Comparison of ENCODE assay signal across 8 cellular contexts in genomic region chr21:33324311-33325221, GRCh38. TPM values are rescaled to one million over a fixed set of nuclear protein-coding genes. Genes with fewer than 3 reads are reported as not detected.
DNase-seq lines count a peak whose midpoint lies in the region; ATAC-seq and TF ChIP-seq lines count a peak whose summit lies in the region.

IFNAR1 (plus strand) TSS chr21:33324970; CDS start chr21:33325056, 86 bp downstream.

- H3K9ac ChIP-seq in SK-N-SH, result peak within 1 kb of the TSS; percentile 92

- peaks cover 3 to 12% of the 10 kb centered on the region in 2 experiments; a peak in 1 of 4 replicates for H3K4me1 ChIP-seq in SK-N-SH (ENCODE audit: control insufficient read depth in 1 of 2, insufficient read depth in 2 of 2, low read depth in 1 of 2, low read length in 1 of 2)
- peaks cover 19% of the 10 kb centered on the region for H3K4me1 ChIP-seq in thymus (ENCODE audit: control insufficient read depth, insufficient read depth, low read length)

- H3K36me3 ChIP-seq in SK-N-SH (replicated peaks in 1 of 2; ENCODE audit: control insufficient read depth in 1 of 2, insufficient read depth in 2 of 2, low read length in 1 of 2) (no peaks in the 10 kb centered on the region), thymus (ENCODE audit: control insufficient read depth, insufficient read depth) (no peaks in the 10 kb centered on the region)

- 2% methylated on average over 47 of the region's 85 CpGs for WGBS in SK-N-SH (ENCODE audit: low lambda C conversion rate)
- WGBS in thymus, result under 1% methylated on average over 85 of the region's 85 CpGs

- H3K9me3 Mint-ChIP-seq in activated naive CD4-positive, alpha-beta T cell treated with anti-CD3 and anti-CD28 coated beads, Interleukin-2, amount 50 U/mL, for 72 hours, result no peaks in the 10 kb centered on the region
- no peaks in the 10 kb centered on the region for H3K9me3 Mint-ChIP-seq in glutamatergic neuron (ENCODE audit: unreplicated experiment)
- no peaks in the 10 kb centered on the region for H3K9me3 Mint-ChIP-seq in osteocyte (ENCODE audit: unreplicated experiment)

- TF ChIP-seq CTCF in GM10248 (IDR thresholded peaks at IDR 0.05; ENCODE audit: control extremely low read depth, extremely low read depth, low read depth, missing control alignments) (no peak), SK-N-SH (IDR thresholded peaks at IDR 0.05) (peak; percentile 14; the same call in 1 of the 2 replicates), glutamatergic neuron (IDR thresholded peaks at IDR 0.05; ENCODE audit: partially characterized antibody, unreplicated experiment) (no peak), osteocyte (IDR thresholded peaks at IDR 0.05) (no peak)

- H3K9me3 ChIP-seq in SK-N-SH (no peaks in the 10 kb centered on the region), thymus (ENCODE audit: control insufficient read depth) (no peaks in the 10 kb centered on the region)

- H4K20me1 ChIP-seq in SK-N-SH (ENCODE audit: insufficient read depth), result no peaks in the 10 kb centered on the region

- H3K4me2 ChIP-seq in SK-N-SH, result peak within 1 kb of the TSS; percentile 89

- H3K4me3 ChIP-seq in SK-N-SH (ENCODE audit: low read depth in 2 of 2, low read length in 1 of 2) (peak within 1 kb of the TSS; percentile 68 to 97), thymus (ENCODE audit: low read length) (peak within 1 kb of the TSS; percentile 64)

- no peaks in the 10 kb centered on the region for H3F3A ChIP-seq in SK-N-SH (replicated peaks; ENCODE audit: insufficient read depth)

- H3K27me3 ChIP-seq in SK-N-SH (ENCODE audit: insufficient read depth), result no peaks in the 10 kb centered on the region
- H3K27me3 ChIP-seq in thymus (ENCODE audit: control insufficient read depth, insufficient read depth), result no peaks in the 10 kb centered on the region

- peak; percentile 77 for ATAC-seq in HG02610 (IDR thresholded peaks at IDR 0.05; ENCODE audit: unreplicated experiment)
- peak; percentile 92 to 93 for ATAC-seq in activated naive CD4-positive, alpha-beta T cell treated with anti-CD3 and anti-CD28 coated beads, Interleukin-2, amount 50 U/mL, for 72 hours

- H3K9me2 ChIP-seq in SK-N-SH, result no peaks in the 10 kb centered on the region

- H3K27ac Mint-ChIP-seq in activated naive CD4-positive, alpha-beta T cell treated with anti-CD3 and anti-CD28 coated beads, Interleukin-2, amount 50 U/mL, for 72 hours, result no peak within 1 kb of the TSS
- H3K27ac Mint-ChIP-seq in glutamatergic neuron (ENCODE audit: unreplicated experiment) (no peak within 1 kb of the TSS), osteocyte (ENCODE audit: unreplicated experiment) (no peak within 1 kb of the TSS)

- DNase-seq in GM10248 (ENCODE audit: extremely low spot score) (peak; percentile 96), NCI-H1092 (lab: John Stamatoyannopoulos, UW) (peak; percentile 98), SK-N-SH (peak; percentile 99), glutamatergic neuron (peak; percentile 98), osteocyte (ENCODE audit: extremely low spot score, unreplicated experiment) (peak; percentile 99)
- peak; percentile 97 to 98 for DNase-seq in activated naive CD4-positive, alpha-beta T cell treated with anti-CD3 and anti-CD28 coated beads, Interleukin-2, amount 50 U/mL, for 72 hours (ENCODE audit: low spot score in 2 of 2)

- H3K4me3 Mint-ChIP-seq in glutamatergic neuron (ENCODE audit: unreplicated experiment), result no peak within 1 kb of the TSS
- no peak within 1 kb of the TSS for H3K4me3 Mint-ChIP-seq in osteocyte (ENCODE audit: unreplicated experiment)

- peak; percentile 4; the same call in 1 of the 2 replicates for TF ChIP-seq RAD21 in SK-N-SH (IDR thresholded peaks at IDR 0.05; ENCODE audit: low read length)

- CTCF ChIA-PET in GM10248 (lab: Yijun Ruan, JAX), result interaction anchor here (0.7 to 2.1 kb wide), 15 partner anchors 11 to 281 kb away, joined by 3 to 18 read pairs (median 4); no protein-coding TSS in a partner anchor
- CTCF ChIA-PET in SK-N-SH (lab: Yijun Ruan, JAX), result interaction anchor here (0.7 to 1.7 kb wide), 4 partner anchors 37 to 128 kb away, joined by 3 to 14 read pairs (median 6); no protein-coding TSS in a partner anchor

- peaks cover 43% of the 10 kb centered on the region for H3K79me2 ChIP-seq in SK-N-SH (ENCODE audit: insufficient read depth)

- POLR2A ChIA-PET in GM10248 (lab: Yijun Ruan, JAX) (interaction anchor here (0.6 to 1.6 kb wide), 6 partner anchors 55 to 157 kb away, joined by 3 to 5 read pairs (median 4); partner anchors contain the start of gene TMEM50B), SK-N-SH (lab: Yijun Ruan, JAX) (interaction anchor here (0.7 to 1.6 kb wide), 7 partner anchors 16 to 155 kb away, joined by 3 to 13 read pairs (median 3); partner anchors contain the start of genes IL10RB and TMEM50B)

- TF ChIP-seq EP300 in SK-N-SH (IDR thresholded peaks at IDR 0.05; ENCODE audit: borderline replicate concordance in 1 of 2, low read depth in 1 of 2, low read length in 1 of 2), result no peak

- H3K27me3 Mint-ChIP-seq in glutamatergic neuron (ENCODE audit: unreplicated experiment) (peaks cover 1% of the 10 kb centered on the region), osteocyte (ENCODE audit: unreplicated experiment) (peaks cover 6% of the 10 kb centered on the region)

- H3K4me1 Mint-ChIP-seq in glutamatergic neuron (ENCODE audit: low read depth, unreplicated experiment), result peaks cover 6% of the 10 kb centered on the region
- H3K4me1 Mint-ChIP-seq in osteocyte (ENCODE audit: unreplicated experiment), result peaks cover 25% of the 10 kb centered on the region

- peak within 1 kb of the TSS; percentile 87 to 90 for H3K27ac ChIP-seq in SK-N-SH (ENCODE audit: low read depth in 2 of 2, low read length in 1 of 2)
- H3K27ac ChIP-seq in thymus (ENCODE audit: low read depth), result peak within 1 kb of the TSS; percentile 96

- peak within 1 kb of the TSS; percentile 97 for H2AFZ ChIP-seq in SK-N-SH (ENCODE audit: low read depth)

- peaks cover 0 to 16% of the 10 kb centered on the region in 2 donors for H3K36me3 Mint-ChIP-seq in activated naive CD4-positive, alpha-beta T cell treated with anti-CD3 and anti-CD28 coated beads, Interleukin-2, amount 50 U/mL, for 72 hours
- H3K36me3 Mint-ChIP-seq in glutamatergic neuron (ENCODE audit: unreplicated experiment) (no peaks in the 10 kb centered on the region), osteocyte (ENCODE audit: unreplicated experiment) (no peaks in the 10 kb centered on the region)

TF ChIP-seq in SK-N-SH, 30 proteins besides CTCF, POLR2A, EP300 and RAD21:
- peak; percentile 98 for TF ChIP-seq NRF1 (IDR thresholded peaks at IDR 0.05; ENCODE audit: low read depth, low read length)
- no peak for TF ChIP-seq USF1 (IDR thresholded peaks at IDR 0.05; ENCODE audit: borderline replicate concordance, low read depth)
- peak; percentile 31; the same call in 1 of the 2 replicates for TF ChIP-seq TAF1 (IDR thresholded peaks at IDR 0.05; ENCODE audit: borderline replicate concordance, low read depth, low read length)
- peak; percentile 66 for TF ChIP-seq MXI1 (IDR thresholded peaks at IDR 0.05; ENCODE audit: low read depth, low read length)
- no peak for TF ChIP-seq EZH2phosphoT487 (IDR thresholded peaks at IDR 0.05; ENCODE audit: borderline replicate concordance, low read depth)
- no peak for TF ChIP-seq ZBTB33 (IDR thresholded peaks at IDR 0.05; ENCODE audit: borderline replicate concordance, low read depth)
- TF ChIP-seq CHD2 (IDR thresholded peaks at IDR 0.05; ENCODE audit: low read length, partially characterized antibody), result peak; percentile 9
- peak; percentile 34; the same call in 1 of the 2 replicates for TF ChIP-seq TEAD4 (IDR thresholded peaks at IDR 0.05; ENCODE audit: borderline replicate concordance, insufficient read depth)
- TF ChIP-seq GABPA (IDR thresholded peaks at IDR 0.05; ENCODE audit: low read depth), result peak; percentile 14; the same call in 1 of the 2 replicates
- TF ChIP-seq POLR2AphosphoS5 (IDR thresholded peaks at IDR 0.05; ENCODE audit: low read depth, low read length), result peak; percentile 39; the same call in 1 of the 2 replicates
- peak; percentile 4; the same call in 1 of the 2 replicates for TF ChIP-seq MAX (IDR thresholded peaks at IDR 0.05; ENCODE audit: low read depth)
- TF ChIP-seq ELF1 (IDR thresholded peaks at IDR 0.05), result 0 out of 2 replicates have a peak, but pooled peaks have one; percentile 45

RNA-seq across cellular contexts. Expression of gene IFNAR1, which starts in this region (rescaled TPM):
- 7.9 and 12.2 TPM in 2 replicates for polyA plus RNA-seq in SK-N-SH (2012; rRNA removed)
- polyA plus RNA-seq in SK-N-SH (2012; cell fraction: cytosol; rRNA removed), result 14.6 and 17.7 TPM in 2 replicates
- 2.5 and 5.2 TPM in 2 replicates for polyA plus RNA-seq in SK-N-SH (2012; cell fraction: nucleus; rRNA removed)
- 10 to 100 TPM; 21.9 to 26.4 TPM for total RNA-seq in activated naive CD4-positive, alpha-beta T cell treated with anti-CD3 and anti-CD28 coated beads, Interleukin-2, amount 50 U/mL, for 72 hours
- 17.7 TPM for total RNA-seq in glutamatergic neuron (ENCODE audit: unreplicated experiment)
- total RNA-seq in osteocyte, result 42.7 and 42.8 TPM in 2 replicates
- 18.2 TPM for polyA plus RNA-seq in thymus

Comparison
In these comparisons a context has a peak if more than half of its experiments do, and no peak if none do; other contexts are left out.
1. Peak in every context shown above with its lines: DNase-seq, ATAC-seq, H3K4me3 ChIP-seq and H3K27ac ChIP-seq.